8 cellular contexts compared by ENCODE assay signal in the genomic region with DNA sequence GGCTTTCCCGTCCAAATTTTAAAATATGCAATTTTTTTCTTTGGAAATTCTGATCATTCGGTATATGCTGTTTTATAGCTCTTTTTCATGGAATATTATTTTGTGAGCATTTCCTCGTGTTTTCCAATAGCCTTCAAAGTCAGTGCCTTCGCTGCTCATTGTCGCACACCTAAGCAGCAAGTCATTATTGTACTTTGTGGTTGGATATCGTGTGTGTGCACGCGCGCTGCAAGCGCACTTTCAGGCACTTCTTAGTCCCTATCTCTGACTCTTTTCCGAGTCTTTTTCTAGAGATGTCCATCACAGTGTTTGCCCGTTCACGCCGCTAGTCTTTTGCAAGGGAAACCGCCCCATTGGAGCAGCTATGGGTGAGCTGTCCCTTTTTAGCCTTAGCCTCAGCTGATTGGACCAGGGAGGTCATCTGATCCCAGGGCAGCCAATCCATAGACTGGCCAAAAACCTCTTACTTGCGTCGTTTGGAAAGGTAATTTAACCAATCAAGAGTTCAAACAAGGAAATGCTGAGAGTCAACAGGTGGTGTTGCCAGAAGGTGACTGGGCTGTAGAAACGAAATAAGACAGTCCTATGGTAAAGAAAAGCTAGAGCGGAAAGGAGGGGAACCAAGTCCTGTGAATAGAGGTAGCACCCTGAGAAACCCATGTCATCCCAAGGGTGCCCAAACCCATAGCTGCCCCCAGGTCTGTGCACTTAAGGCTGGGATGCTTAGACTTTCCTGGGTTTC. TPM values are rescaled to one million over a fixed set of nuclear protein-coding genes. Genes with fewer than 3 reads are reported as not detected.
DNase-seq lines count a peak whose midpoint lies in the region; ATAC-seq and TF ChIP-seq lines count a peak whose summit lies in the region.

No MANE protein-coding gene starts in this region.

- ATAC-seq in GM21515 (IDR thresholded peaks at IDR 0.05; ENCODE audit: unreplicated experiment) = peak; percentile 69
- ATAC-seq in SK-N-SH treated with all-trans-retinoic acid at 6 μM for 48 hours = peak; percentile 53
- peak; percentile 88 to 89 for ATAC-seq in left cardiac atrium

- H3K9me2 ChIP-seq in MM.1S (replicated peaks; ENCODE audit: insufficient read depth, low read length) = no peaks in the 10 kb centered on the region

- no peaks in the 10 kb centered on the region for H3K79me2 ChIP-seq in MM.1S (ENCODE audit: low read length)

- H3K9ac ChIP-seq in MM.1S (ENCODE audit: low read length) = peak overlapping the region; percentile 73

- peak; percentile 22 for DNase-seq in CMK (ENCODE audit: low read depth)
- peak; percentile 94 for DNase-seq in MM.1S
- DNase-seq in ascending aorta (ENCODE audit: low spot score in 2 of 2) = peak in 1 of 2 donors; percentile 88
- DNase-seq in left cardiac atrium = peak; percentile 86
- peak; percentile 89 for DNase-seq in pons (ENCODE audit: low spot score)
- no peak for DNase-seq in H4 (ENCODE audit: low spot score)

- H3K4me3 ChIP-seq in MM.1S (ENCODE audit: low read length) (peak overlapping the region; percentile 60), ascending aorta (peak overlapping the region; percentile 66 to 77)

- peak; percentile 14 for TF ChIP-seq CTCF in MM.1S (IDR thresholded peaks at IDR 0.05; ENCODE audit: low read length)
- no peak for TF ChIP-seq CTCF in ascending aorta (IDR thresholded peaks at IDR 0.05)

- peaks cover 22% of the 10 kb centered on the region for H3F3A ChIP-seq in MM.1S (ENCODE audit: insufficient read depth, low read length)

- no peaks in the 10 kb centered on the region for H4K20me1 ChIP-seq in MM.1S (ENCODE audit: insufficient read depth, low read length)

- H3K4me1 ChIP-seq in MM.1S (ENCODE audit: low read length) (peaks cover 12% of the 10 kb centered on the region), ascending aorta (peaks cover 0 to 5% of the 10 kb centered on the region in 2 donors)

- H3K27ac ChIP-seq in MM.1S (ENCODE audit: low read length) (peak overlapping the region; percentile 86), ascending aorta (peak overlapping the region; percentile 88 to 94)

- no peaks in the 10 kb centered on the region for H3K27me3 ChIP-seq in MM.1S (replicated peaks; ENCODE audit: insufficient read depth, low read length)
- no peaks in the 10 kb centered on the region for H3K27me3 ChIP-seq in ascending aorta

- peak overlapping the region; percentile 69 for H2AFZ ChIP-seq in MM.1S (ENCODE audit: low read length)

- H3K9me3 ChIP-seq in MM.1S (replicated peaks; ENCODE audit: insufficient read depth, low read length) (no peaks in the 10 kb centered on the region), ascending aorta (no peaks in the 10 kb centered on the region)

- H3K4me2 ChIP-seq in MM.1S (ENCODE audit: low read depth, low read length) = peak overlapping the region; percentile 82

- intact Hi-C loops in ascending aorta (cut with DNase I) (loop anchor here (5.0 to 10.0 kb wide), 4 partner anchors 97 to 510 kb away; partner anchors contain the start of genes CDC20, KDM4A and ST3GAL3), left cardiac atrium (cut with DNase I) (no loop called here)

- H3K36me3 ChIP-seq in MM.1S (replicated peaks; ENCODE audit: insufficient read depth, low read length) (no peaks in the 10 kb centered on the region; the same call in 1 of the 2 replicates), ascending aorta (peaks cover 16 to 26% of the 10 kb centered on the region in 2 donors)

TF ChIP-seq in SK-N-SH treated with all-trans-retinoic acid at 6 μM for 48 hours, 23 proteins besides CTCF, POLR2A, EP300 and RAD21:
- TF ChIP-seq RARB (CRISPR knock-in tag; IDR thresholded peaks at IDR 0.05) = no peak
- no peak for TF ChIP-seq ISL1 (CRISPR knock-in tag; IDR thresholded peaks at IDR 0.05)
- no peak for TF ChIP-seq ZFP30 (CRISPR knock-in tag; IDR thresholded peaks at IDR 0.05)
- TF ChIP-seq ESRRG (CRISPR knock-in tag; IDR thresholded peaks at IDR 0.05) = no peak
- TF ChIP-seq CSDC2 (CRISPR knock-in tag; IDR thresholded peaks at IDR 0.05) = no peak

RNA-seq across cellular contexts. Expression of gene HYI, which starts 0.7 kb away (rescaled TPM):
- total RNA-seq in ascending aorta (56.4 TPM), left cardiac atrium (10 to 100 TPM; 24.8 to 29.3 TPM)
- 32.4 and 35.1 TPM in 2 replicates for total RNA-seq in H4 (2014; rRNA removed; shearing (Covaris generic))
